Comparison of ENCODE assay signal across 19 cellular contexts in the genomic region with DNA sequence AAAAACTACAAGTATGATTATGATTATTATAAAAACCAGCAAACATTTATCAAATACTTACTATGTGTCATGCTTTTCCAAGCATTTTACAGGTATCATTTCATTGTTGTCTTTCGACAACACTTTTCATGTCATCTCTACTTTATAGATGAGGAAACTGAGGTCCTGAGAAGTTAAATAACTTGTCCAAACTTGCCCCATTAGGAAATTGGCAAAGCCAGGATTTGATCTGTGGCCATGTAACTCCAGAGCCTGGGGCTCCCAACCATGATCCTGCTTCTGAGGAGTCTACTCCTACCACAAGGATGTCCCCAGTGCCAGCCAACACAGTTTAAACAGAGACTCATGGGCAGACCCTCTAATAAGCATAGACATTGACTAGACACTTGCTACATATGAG. TPM values are rescaled to one million over a fixed set of nuclear protein-coding genes. Genes with fewer than 3 reads are reported as not detected.
A peak's percentile ranks its signal among the peaks of the same experiment; 100 is the strongest.
DNase-seq lines count a peak whose midpoint lies in the region; ATAC-seq and TF ChIP-seq lines count a peak whose summit lies in the region.
"Had no signal": no experiment of that assay in that cellular context is flagged by ENCODE, and none has a peak within 500 bp of the region (broad histone marks: within the 10 kb centered on the region; RNA-seq: fewer than 3 reads in every experiment).

No MANE protein-coding gene starts in this region.

- peak overlapping the region in 1 of 2 donors; percentile 14 for H3K4me3 ChIP-seq in esophagus (ENCODE audit: low read depth in 1 of 2, low read length in 2 of 2)
- H3K4me3 ChIP-seq in stomach: no peak overlapping the region
- no peak overlapping the region for H3K4me3 ChIP-seq in upper lobe of left lung
- H3K4me3 ChIP-seq: SJSA1 had no signal

- intact Hi-C loops in stomach (cut with DNase I; ENCODE audit: low total_unique reads): no loop called here

- TF ChIP-seq EP300 in stomach (IDR thresholded peaks at IDR 0.05): no peak
- no peak for TF ChIP-seq EP300 in upper lobe of left lung (IDR thresholded peaks at IDR 0.05)

- no peaks in the 10 kb centered on the region for H3K27me3 ChIP-seq in esophagus (ENCODE audit: control insufficient read depth in 1 of 2, insufficient read depth in 2 of 2, low read length in 2 of 2)
- H3K27me3 ChIP-seq in stomach: no peaks in the 10 kb centered on the region
- no peaks in the 10 kb centered on the region for H3K27me3 ChIP-seq in upper lobe of left lung
- H3K27me3 ChIP-seq: SJSA1 had no signal

- DNase-seq in stomach: no peak
- no peak for DNase-seq in upper lobe of left lung
- DNase-seq in NCI-H2081 treated with DMSO at 0.1 percent for 48 hours (lab: John Stamatoyannopoulos, UW): no peak
- no peak for DNase-seq in NCI-H2107 (lab: John Stamatoyannopoulos, UW)
- DNase-seq: Caco-2; CD4-positive, CD25-positive, alpha-beta regulatory T cell; EL; H9; NCI-H187; NCI-H2171; NCI-H446; NCI-H69; OCI-M1 had no signal

- H3K9me3 ChIP-seq in esophagus (ENCODE audit: control insufficient read depth in 2 of 2, insufficient read depth in 1 of 2, low read depth in 1 of 2, low read length in 1 of 2) (no peaks in the 10 kb centered on the region), stomach (no peaks in the 10 kb centered on the region), upper lobe of left lung (no peaks in the 10 kb centered on the region)
- H3K9me3 ChIP-seq: Caco-2, SJSA1 had no signal

- H3K27ac ChIP-seq in C4-2B (peak overlapping the region; percentile 100), VCaP (peak overlapping the region; percentile 100), esophagus (ENCODE audit: low read depth in 2 of 2, low read length in 1 of 2) (peak overlapping the region; percentile 36 to 65), stomach (peak overlapping the region in 4 of 5 donors; percentile 79 to 86 (median 85)), upper lobe of left lung (peak overlapping the region in 1 of 4 donors; percentile 26)
- H3K27ac ChIP-seq: HL-60, SJSA1 had no signal

- H3K36me3 ChIP-seq in esophagus (ENCODE audit: control insufficient read depth in 2 of 2, insufficient read depth in 2 of 2, low read length in 1 of 2): peaks cover 0 to 2% of the 10 kb centered on the region in 2 donors
- no peaks in the 10 kb centered on the region for H3K36me3 ChIP-seq in stomach
- no peaks in the 10 kb centered on the region for H3K36me3 ChIP-seq in upper lobe of left lung
- H3K36me3 ChIP-seq: SJSA1 had no signal

- no peak for ATAC-seq in upper lobe of left lung (ENCODE audit: low FRiP score in 2 of 2)

- no peak for TF ChIP-seq POLR2A in stomach (IDR thresholded peaks at IDR 0.05)
- no peak for TF ChIP-seq POLR2A in upper lobe of left lung (IDR thresholded peaks at IDR 0.05)

- no peak for TF ChIP-seq CTCF in C4-2B (conservative IDR thresholded peaks at IDR 0.05)
- no peak for TF ChIP-seq CTCF in VCaP (conservative IDR thresholded peaks at IDR 0.05)
- no peak for TF ChIP-seq CTCF in stomach (IDR thresholded peaks at IDR 0.05)
- no peak for TF ChIP-seq CTCF in upper lobe of left lung (IDR thresholded peaks at IDR 0.05)

- WGBS in esophagus, 2 donors: 63 to 77% methylated on average over 1 of the region's 1 CpG
- WGBS in stomach, 5 donors: 92 to 100% (median 97%) methylated on average over 1 of the region's 1 CpG
- 91 to 93% methylated on average over 1 of the region's 1 CpG for WGBS in upper lobe of left lung, 2 donors

- H3K4me1 ChIP-seq in esophagus (ENCODE audit: control insufficient read depth in 2 of 2, insufficient read depth in 2 of 2, low read length in 1 of 2) (peaks cover 3 to 12% of the 10 kb centered on the region in 2 donors), stomach (peaks cover 56 to 90% (median 78%) of the 10 kb centered on the region in 4 donors), upper lobe of left lung (peaks cover 5 to 49% (median 24%) of the 10 kb centered on the region in 4 donors)
- H3K4me1 ChIP-seq: SJSA1 had no signal

RNA-seq across cellular contexts. Expression of a gene that starts 15.2 kb away (rescaled TPM):
- polyA plus RNA-seq in esophagus (100 to 1,000 TPM; 115 to 121 TPM), stomach (10 to 100 TPM; 15.5 to 22.8 (median 19.4) TPM)
- total RNA-seq in stomach (100 to 1,000 TPM in 3 of 5 donors, 10 to 100 TPM in 2; 36.2 to 142 (median 113) TPM), upper lobe of left lung (100 to 1,000 TPM in 1 of 6 donors, 10 to 100 TPM in 5; 31.8 to 122 (median 57.7) TPM)
- total RNA-seq: CD4-positive, CD25-positive, alpha-beta regulatory T cell; H9; LHCN-M2; SJSA1 had no signal
- polyA plus RNA-seq: CD4-positive, CD25-positive, alpha-beta regulatory T cell had no signal
